1 cellular context compared by ENCODE assay signal in genomic region chr12:124545508-124546418, GRCh38.
A peak's percentile ranks its signal among the peaks of the same experiment; 100 is the strongest.
TF ChIP-seq lines count a peak whose summit lies in the region.

No MANE protein-coding gene starts in this region.

TF ChIP-seq in GM12878, 131 proteins besides CTCF, POLR2A, EP300 and RAD21 (continued from another document and continues in another):
- TF ChIP-seq CEBPZ (IDR thresholded peaks at IDR 0.05; ENCODE audit: low read depth, low read length) (no peak), RFX5 (IDR thresholded peaks at IDR 0.05; ENCODE audit: low read depth, low read length) (no peak), RELB (IDR thresholded peaks at IDR 0.05; ENCODE audit: low read depth) (peak; percentile 55; the same call in 1 of the 2 replicates), JUND (IDR thresholded peaks at IDR 0.05; ENCODE audit: low read depth, low read length) (peak; percentile 86), CHD2 (IDR thresholded peaks at IDR 0.05; ENCODE audit: borderline replicate concordance, low read depth, low read length) (peak; percentile 74), MAX (IDR thresholded peaks at IDR 0.05; ENCODE audit: low read depth, low read length) (no peak), ZZZ3 (IDR thresholded peaks at IDR 0.05; ENCODE audit: control insufficient read depth, insufficient read length, low read depth) (no peak), CHD4 (IDR thresholded peaks at IDR 0.05) (no peak; the same call in 1 of the 2 replicates), CREM (IDR thresholded peaks at IDR 0.05; ENCODE audit: low read depth) (peak; percentile 83; the same call in 1 of the 2 replicates), CHD1 (IDR thresholded peaks at IDR 0.05; ENCODE audit: low read depth, low read length) (no peak), MTA2 (IDR thresholded peaks at IDR 0.05; ENCODE audit: low read depth) (peak; percentile 63), ATF7 (IDR thresholded peaks at IDR 0.05; ENCODE audit: low read depth) (0 out of 2 replicates have a peak, but pooled peaks have one; percentile 31), BCL3 (IDR thresholded peaks at IDR 0.05; ENCODE audit: borderline replicate concordance, insufficient read depth, low read depth, low read length, poor library complexity, severe bottlenecking) (peak; percentile 90), NR2C1 (IDR thresholded peaks at IDR 0.05) (no peak), ATF3 (IDR thresholded peaks at IDR 0.05; ENCODE audit: borderline replicate concordance, extremely low read depth, low read depth, low read length) (no peak), CBX5 (IDR thresholded peaks at IDR 0.05; ENCODE audit: low read depth) (0 out of 2 replicates have a peak, but pooled peaks have one; percentile 1), NR2F1 (conservative IDR thresholded peaks at IDR 0.05) (peak; percentile 92), SPI1 (IDR thresholded peaks at IDR 0.05; ENCODE audit: borderline replicate concordance, insufficient read depth, low read depth, low read length) (peak; percentile 15; the same call in 1 of the 2 replicates), IKZF1 (conservative IDR thresholded peaks at IDR 0.05) (peak; percentile 95), ZNF217 (IDR thresholded peaks at IDR 0.05) (no peak), RBBP5 (conservative IDR thresholded peaks at IDR 0.05) (no peak), HSF1 (IDR thresholded peaks at IDR 0.05; ENCODE audit: low read depth, low read length) (no peak), DPF2 (IDR thresholded peaks at IDR 0.05) (peak; percentile 91), NRF1 (conservative IDR thresholded peaks at IDR 0.05; ENCODE audit: low read depth, low read length) (no peak), BCLAF1 (IDR thresholded peaks at IDR 0.05) (no peak), SUPT20H (IDR thresholded peaks at IDR 0.05; ENCODE audit: borderline replicate concordance, control insufficient read depth, low read depth, low read length) (no peak), NFXL1 (IDR thresholded peaks at IDR 0.05; ENCODE audit: borderline replicate concordance) (no peak), FOXK2 (IDR thresholded peaks at IDR 0.05) (no peak), GABPA (IDR thresholded peaks at IDR 0.05; ENCODE audit: low read depth) (no peak), PML (IDR thresholded peaks at IDR 0.05; ENCODE audit: low read length) (no peak), PKNOX1 (IDR thresholded peaks at IDR 0.05) (no peak), BHLHE40 (IDR thresholded peaks at IDR 0.05; ENCODE audit: borderline replicate concordance in 1 of 2, low read depth in 2 of 2, low read length in 1 of 2) (peak; percentile 93 to 94), CREB1 (IDR thresholded peaks at IDR 0.05; ENCODE audit: low read depth) (peak; percentile 37; the same call in 1 of the 2 replicates), POLR2AphosphoS5 (IDR thresholded peaks at IDR 0.05; ENCODE audit: low read length) (no peak), HDAC6 (IDR thresholded peaks at IDR 0.05; ENCODE audit: unreplicated experiment) (no peak), IRF4 (IDR thresholded peaks at IDR 0.05; ENCODE audit: low read depth, low read length) (peak; percentile 87), EZH2 (IDR thresholded peaks at IDR 0.05; ENCODE audit: borderline replicate concordance, control insufficient read depth, low read depth, low read length) (no peak), NR2C2 (IDR thresholded peaks at IDR 0.05; ENCODE audit: borderline replicate concordance, control insufficient read depth, insufficient read length, low read depth) (no peak), YBX1 (IDR thresholded peaks at IDR 0.05) (no peak), SREBF1 (IDR thresholded peaks at IDR 0.05; ENCODE audit: low read length) (no peak), SMAD1 (IDR thresholded peaks at IDR 0.05; ENCODE audit: low read depth, partially characterized antibody) (no peak), ZBED1 (IDR thresholded peaks at IDR 0.05; ENCODE audit: borderline replicate concordance) (no peak; the same call in 1 of the 2 replicates), TCF7 (IDR thresholded peaks at IDR 0.05; ENCODE audit: borderline replicate concordance) (no peak), RAD51 (IDR thresholded peaks at IDR 0.05) (peak; percentile 79), TAF1 (IDR thresholded peaks at IDR 0.05; ENCODE audit: borderline replicate concordance, low read depth, low read length) (no peak), STAT3 (IDR thresholded peaks at IDR 0.05; ENCODE audit: low read depth, low read length) (no peak), PBX3 (IDR thresholded peaks at IDR 0.05; ENCODE audit: insufficient replicate concordance, low read depth, low read length) (no peak), LARP7 (IDR thresholded peaks at IDR 0.05) (peak; percentile 41; the same call in 1 of the 2 replicates), POU2F2 (IDR thresholded peaks at IDR 0.05; ENCODE audit: borderline replicate concordance, low read depth, low read length) (peak; percentile 13; the same call in 2 of the 3 replicates), BMI1 (IDR thresholded peaks at IDR 0.05; ENCODE audit: borderline replicate concordance) (no peak; the same call in 1 of the 2 replicates), RB1 (IDR thresholded peaks at IDR 0.05; ENCODE audit: borderline replicate concordance) (no peak; the same call in 1 of the 2 replicates), ZBTB4 (CRISPR knock-in tag; IDR thresholded peaks at IDR 0.05) (no peak), TARDBP (IDR thresholded peaks at IDR 0.05; ENCODE audit: borderline replicate concordance) (no peak)
